In the genomic region with DNA sequence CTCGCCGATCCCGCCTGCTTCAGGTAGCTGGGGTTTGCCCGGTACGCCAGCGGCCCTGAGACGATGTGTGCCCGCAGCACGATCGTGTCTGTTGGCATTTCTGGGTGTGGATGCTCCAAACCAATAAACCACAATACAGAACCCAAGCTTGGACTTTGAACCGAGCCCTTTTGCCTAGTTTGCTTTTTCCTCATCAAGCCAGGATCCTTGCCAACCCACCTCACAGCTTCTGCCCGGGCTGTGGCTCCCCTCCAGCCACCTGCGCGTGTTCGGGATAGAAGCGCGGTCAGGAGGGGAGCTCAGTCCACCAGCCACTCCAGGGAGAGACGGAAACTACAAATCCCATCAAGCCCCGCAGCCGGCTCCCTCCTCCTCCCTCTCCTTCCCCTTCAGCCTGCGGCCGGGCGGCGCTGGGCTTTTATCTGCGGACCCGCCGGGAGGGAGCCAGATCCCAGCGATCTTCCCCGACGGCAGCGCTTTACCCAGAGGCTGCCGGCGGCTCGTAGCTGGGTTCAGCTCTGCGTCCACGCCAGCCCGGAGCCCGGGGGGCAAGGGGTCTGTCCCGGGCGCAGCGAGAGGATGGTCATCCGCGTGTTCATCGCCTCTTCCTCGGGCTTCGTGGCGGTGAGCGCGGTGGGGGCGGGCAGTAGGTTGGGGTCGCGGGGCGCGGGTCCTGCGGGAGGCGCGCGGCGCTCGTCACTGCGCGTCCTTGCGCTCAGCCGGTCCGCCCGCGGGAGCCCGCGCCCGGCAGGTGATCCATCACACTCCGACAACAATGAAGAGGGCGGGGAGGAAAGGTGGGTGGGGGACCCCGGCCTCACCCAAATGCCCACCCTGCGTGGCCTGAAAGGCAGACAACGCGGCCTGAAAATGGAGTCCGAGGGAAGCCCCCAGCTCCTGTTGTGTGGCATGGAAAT, we compare ENCODE assay signal across 8 cellular contexts. TPM values are rescaled to one million over a fixed set of nuclear protein-coding genes. Genes with fewer than 3 reads are reported as not detected.
DNase-seq lines count a peak whose midpoint lies in the region; ATAC-seq and TF ChIP-seq lines count a peak whose summit lies in the region.

SH3BGRL2 (plus strand) TSS at position 447 of the 917 bp plus-strand sequence; CDS start at position 580, 133 bp downstream.

- H3K4me1 ChIP-seq in lung (ENCODE audit: control insufficient read depth in 2 of 2, insufficient read depth in 2 of 2, low read length in 2 of 2) = peaks cover 3 to 9% of the 10 kb centered on the region in 2 donors

- peak; percentile 62 for DNase-seq in NCI-H2107 (lab: John Stamatoyannopoulos, UW)
- peak; percentile 28 to 43 for DNase-seq in activated CD4-positive, alpha-beta T cell treated with anti-CD3 and anti-CD28 coated beads, Interleukin-2, amount 50 U/mL, for 48 hours
- DNase-seq in epidermal melanocyte (ENCODE audit: insufficient read length, low spot score) = peak; percentile 83
- peak; percentile 80 for DNase-seq in lung (ENCODE audit: low spot score)
- DNase-seq in stimulated activated CD4-positive, alpha-beta T cell treated with anti-CD3 and anti-CD28 coated beads, TNF-alpha, amount 100 ng/mL, for 24 hours (ENCODE audit: low read depth in 3 of 3) = peak in 2 of 3 experiments; percentile 6 to 25

- WGBS in lung, 2 donors = 1% methylated on average over 66 to 76 of the region's 77 CpGs

- H3K36me3 ChIP-seq in lung (ENCODE audit: control insufficient read depth in 2 of 2, insufficient read depth in 2 of 2, low read length in 2 of 2) = no peaks in the 10 kb centered on the region

- TF ChIP-seq CTCF in lung (IDR thresholded peaks at IDR 0.05; ENCODE audit: control extremely low read depth, extremely low read depth) = no peak

- H3K4me3 ChIP-seq in GM08714 (ENCODE audit: low read length) = peak within 1 kb of the TSS; percentile 58
- peak within 1 kb of the TSS; percentile 80 for H3K4me3 ChIP-seq in lung

- ATAC-seq in HG02610 (IDR thresholded peaks at IDR 0.05; ENCODE audit: unreplicated experiment) (peak; percentile 74), lung (ENCODE audit: insufficient read depth, low FRiP score) (peak; percentile 88), GM19467 (IDR thresholded peaks at IDR 0.05; ENCODE audit: unreplicated experiment) (no peak)

- H3K9me3 ChIP-seq in lung (ENCODE audit: control insufficient read depth in 2 of 2, insufficient read depth in 1 of 2, low read length in 1 of 2) = no peaks in the 10 kb centered on the region

- H3K27ac ChIP-seq in lung (ENCODE audit: low read depth in 1 of 2, low read length in 1 of 2) = peak within 1 kb of the TSS; percentile 67 to 88

- no peaks in the 10 kb centered on the region for H3K27me3 ChIP-seq in lung (ENCODE audit: control insufficient read depth, insufficient read depth)

RNA-seq across cellular contexts. Expression of gene SH3BGRL2, which starts in this region (rescaled TPM):
- total RNA-seq in lung = 10 to 100 TPM; 19.6 to 38.5 TPM
- 1 to 10 TPM; 7.4 to 8.3 TPM for polyA plus RNA-seq in lung

Comparison
In these comparisons a context has a peak if more than half of its experiments do, and no peak if none do; other contexts are left out.
1. DNase-seq: peak in every context shown above with its lines; median percentile 83 in epidermal melanocyte; 80 in lung; 62 in NCI-H2107; 36 in activated CD4-positive, alpha-beta T cell treated with anti-CD3 and anti-CD28 coated beads, Interleukin-2, amount 50 U/mL, for 48 hours; 16 in stimulated activated CD4-positive, alpha-beta T cell treated with anti-CD3 and anti-CD28 coated beads, TNF-alpha, amount 100 ng/mL, for 24 hours.